Comparison of ENCODE assay signal across 8 cellular contexts in the genomic region with DNA sequence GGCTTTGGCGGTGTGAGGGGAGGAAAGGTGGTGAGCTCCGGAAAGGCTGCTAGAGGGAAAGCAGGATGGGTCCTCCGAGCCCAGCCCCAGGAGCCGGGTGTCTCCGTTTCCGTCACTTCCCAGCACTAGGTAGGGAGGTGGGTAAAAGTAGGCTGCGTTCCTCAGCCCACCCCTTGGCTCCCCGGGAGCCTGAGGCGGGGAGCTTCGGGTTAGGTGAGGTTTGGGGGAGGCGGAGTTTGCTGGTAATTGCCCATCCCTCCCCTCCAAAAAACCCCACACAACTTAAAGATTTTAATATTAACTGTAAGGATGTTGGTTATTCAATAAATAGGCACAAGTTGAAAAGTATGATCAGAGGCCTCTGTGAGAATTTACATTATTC. TPM values are rescaled to one million over a fixed set of nuclear protein-coding genes. Genes with fewer than 3 reads are reported as not detected.
DNase-seq lines count a peak whose midpoint lies in the region; ATAC-seq, FAIRE-seq and TF ChIP-seq lines count a peak whose summit lies in the region.

No MANE protein-coding gene starts in this region.

- intact Hi-C loops in activated CD4-positive, alpha-beta memory T cell treated with anti-CD3 and anti-CD28 coated beads for 36 hours (cut with micrococcal nuclease): loop anchor here (1.0 to 5.0 kb wide), 11 partner anchors 13 to 834 kb away; a partner anchor contains a TSS

- H3K9me3 ChIP-seq in keratinocyte (ENCODE audit: control insufficient read depth, low read depth, low read length): no peaks in the 10 kb centered on the region
- H3K9me3 ChIP-seq in thymus (ENCODE audit: control insufficient read depth): no peaks in the 10 kb centered on the region

- H3K4me3 Mint-ChIP-seq in activated CD4-positive, alpha-beta memory T cell treated with anti-CD3 and anti-CD28 coated beads for 36 hours: peak overlapping the region; percentile 100

- TF ChIP-seq CTCF in keratinocyte (optimal IDR thresholded peaks at IDR 0.05 in 1 of 3, IDR thresholded peaks at IDR 0.05 in 1 of 3, conservative IDR thresholded peaks at IDR 0.05 in 1 of 3; ENCODE audit: extremely low read depth in 1 of 3, insufficient read depth in 2 of 3, low read length in 3 of 3): no peak

- dilution Hi-C loops in keratinocyte (cut with MboI; ENCODE audit: extremely low pct_ligation_motif_present, low sequenced_read_pairs): no loop called here

- H3K9me3 Mint-ChIP-seq in activated CD4-positive, alpha-beta memory T cell treated with anti-CD3 and anti-CD28 coated beads for 36 hours: no peaks in the 10 kb centered on the region

- H3K9me1 ChIP-seq in keratinocyte (ENCODE audit: control insufficient read depth, extremely low read depth, insufficient read depth, low read length): no peaks in the 10 kb centered on the region

- CTCF ChIA-PET in activated CD4-positive, alpha-beta memory T cell treated with anti-CD3 and anti-CD28 coated beads for 36 hours (lab: Charles Lee): interaction anchor here (0.8 to 1.3 kb wide), 2 partner anchors 113 to 469 kb away, joined by 3 to 4 read pairs; no protein-coding TSS in a partner anchor

- H3K36me3 Mint-ChIP-seq in activated CD4-positive, alpha-beta memory T cell treated with anti-CD3 and anti-CD28 coated beads for 36 hours: peaks cover 8% of the 10 kb centered on the region

- H2AFZ ChIP-seq in keratinocyte (ENCODE audit: control insufficient read depth, low read length): peak overlapping the region; percentile 97

- H3K9ac ChIP-seq in keratinocyte (ENCODE audit: control insufficient read depth, extremely low read depth, insufficient read depth, low read length): peak overlapping the region; percentile 93

- H3K4me2 ChIP-seq in keratinocyte (ENCODE audit: control insufficient read depth, extremely low read depth, insufficient read depth, low read depth, low read length): peak overlapping the region; percentile 78

- H3K36me3 ChIP-seq in keratinocyte (ENCODE audit: control insufficient read depth in 2 of 2, extremely low read depth in 1 of 2, insufficient read depth in 2 of 2, low read length in 2 of 2) (no peaks in the 10 kb centered on the region), thymus (ENCODE audit: control insufficient read depth, insufficient read depth) (no peaks in the 10 kb centered on the region)

- H3K4me1 ChIP-seq in keratinocyte (ENCODE audit: control insufficient read depth, extremely low read depth, insufficient read depth, low read length) (no peaks in the 10 kb centered on the region), thymus (ENCODE audit: control insufficient read depth, insufficient read depth, low read length) (peaks cover 7% of the 10 kb centered on the region)

- WGBS in thymus: 0% methylated on average over 11 of the region's 11 CpGs

- FAIRE-seq in keratinocyte (lab: Jason Lieb, UNC): no peak

- H3K27me3 ChIP-seq in keratinocyte (ENCODE audit: control insufficient read depth, extremely low read depth, insufficient read depth, low read length) (no peaks in the 10 kb centered on the region), thymus (ENCODE audit: control insufficient read depth, insufficient read depth) (no peaks in the 10 kb centered on the region)

- H3K4me1 Mint-ChIP-seq in activated CD4-positive, alpha-beta memory T cell treated with anti-CD3 and anti-CD28 coated beads for 36 hours (ENCODE audit: low read depth): peaks cover 38% of the 10 kb centered on the region

- H4K20me1 ChIP-seq in keratinocyte (ENCODE audit: control insufficient read depth, extremely low read depth, insufficient read depth, low read length): no peaks in the 10 kb centered on the region

- H3K27ac ChIP-seq in keratinocyte (ENCODE audit: control insufficient read depth, insufficient read depth, low read length) (peak overlapping the region; percentile 94), thymus (ENCODE audit: low read depth) (peak overlapping the region; percentile 91)

- DNase-seq in activated CD4-positive, CD25-positive, alpha-beta regulatory T cell (lab: John Stamatoyannopoulos, UW): no peak
- no peak for DNase-seq in activated CD4-positive, alpha-beta memory T cell treated with anti-CD3 and anti-CD28 coated beads for 36 hours
- DNase-seq in keratinocyte (ENCODE audit: low read depth, low spot score): no peak
- no peak for DNase-seq in activated CD4-positive, alpha-beta T cell treated with anti-CD3 and anti-CD28 coated beads for 1 hour
- no peak for DNase-seq in SW 1271 (lab: John Stamatoyannopoulos, UW)

- peaks cover 45% of the 10 kb centered on the region for H3K79me2 ChIP-seq in keratinocyte (ENCODE audit: control insufficient read depth, insufficient read depth, low read length)

- H3K27ac Mint-ChIP-seq in activated CD4-positive, alpha-beta memory T cell treated with anti-CD3 and anti-CD28 coated beads for 36 hours: peak overlapping the region; percentile 97

- H3K27me3 Mint-ChIP-seq in activated CD4-positive, alpha-beta memory T cell treated with anti-CD3 and anti-CD28 coated beads for 36 hours: no peaks in the 10 kb centered on the region

- peak overlapping the region; percentile 79 to 100 (median 90) for H3K4me3 ChIP-seq in keratinocyte (ENCODE audit: control insufficient read depth in 2 of 3, extremely low read depth in 1 of 3, insufficient read depth in 2 of 3, low read depth in 1 of 3, low read length in 3 of 3)
- peak overlapping the region; percentile 89 for H3K4me3 ChIP-seq in thymus (ENCODE audit: low read length)

- POLR2A ChIA-PET in activated CD4-positive, alpha-beta memory T cell treated with anti-CD3 and anti-CD28 coated beads for 36 hours (lab: Charles Lee): interaction anchor here (0.7 to 1.6 kb wide), 5 partner anchors 8 to 416 kb away, joined by 3 to 11 read pairs (median 4); a partner anchor contains a TSS

- ATAC-seq in activated CD4-positive, CD25-positive, alpha-beta regulatory T cell treated with anti-CD3 and anti-CD28 coated beads, Interleukin-2, amount 50 U/mL, for 24 hours: peak; percentile 11
- ATAC-seq in HG02938 (IDR thresholded peaks at IDR 0.05; ENCODE audit: unreplicated experiment): peak; percentile 22

RNA-seq across cellular contexts. Expression of a gene that starts 0.6 kb away (rescaled TPM):
- 10 to 100 TPM; 46.9 to 48.5 TPM for total RNA-seq in activated CD4-positive, alpha-beta memory T cell treated with anti-CD3 and anti-CD28 coated beads for 36 hours
- polyA plus RNA-seq in keratinocyte (31.6 to 42.7 TPM (median 39.9 TPM) in 3 replicates), thymus (32.1 TPM)
- 12.0 TPM for polyA plus RNA-seq in keratinocyte (2011; ENCODE audit: low read depth)
- polyA plus RNA-seq in keratinocyte (2011; cell fraction: cytosol; rRNA removed): 24.8 and 47.9 TPM in 2 replicates
- polyA plus RNA-seq in keratinocyte (2011; cell fraction: nucleus; rRNA removed): 30.5 and 31.3 TPM in 2 replicates
- polyA plus RNA-seq in keratinocyte (2012; ENCODE audit: low replicate concordance): 8.9 and 14.7 TPM in 2 replicates
- polyA minus RNA-seq in keratinocyte: 32.2 to 81.5 TPM (median 70.1 TPM) in 3 replicates
- polyA minus RNA-seq in keratinocyte (2011; cell fraction: cytosol; rRNA and poly(A)+ RNA removed): 28.6 TPM
- 44.2 and 78.7 TPM in 2 replicates for polyA minus RNA-seq in keratinocyte (2011; cell fraction: nucleus; rRNA and poly(A)+ RNA removed)

RNA-seq across cellular contexts. Expression of a gene that starts 13.0 kb away (rescaled TPM):
- total RNA-seq in activated CD4-positive, alpha-beta memory T cell treated with anti-CD3 and anti-CD28 coated beads for 36 hours: 100 to 1,000 TPM; 346 to 347 TPM
- polyA plus RNA-seq in keratinocyte (576 to 933 TPM (median 783 TPM) in 3 replicates), thymus (184 TPM)
- 71.8 TPM for polyA plus RNA-seq in keratinocyte (2011; ENCODE audit: low read depth)
- 557 and 765 TPM in 2 replicates for polyA plus RNA-seq in keratinocyte (2011; cell fraction: cytosol; rRNA removed)
- polyA plus RNA-seq in keratinocyte (2011; cell fraction: nucleus; rRNA removed): 306 and 434 TPM in 2 replicates
- 274 and 440 TPM in 2 replicates for polyA plus RNA-seq in keratinocyte (2012; ENCODE audit: low replicate concordance)
- 109 to 258 TPM (median 247 TPM) in 3 replicates for polyA minus RNA-seq in keratinocyte
- polyA minus RNA-seq in keratinocyte (2011; cell fraction: cytosol; rRNA and poly(A)+ RNA removed): 260 TPM
- polyA minus RNA-seq in keratinocyte (2011; cell fraction: nucleus; rRNA and poly(A)+ RNA removed): 43.2 and 61.7 TPM in 2 replicates
